Comparison of ENCODE assay signal across 9 cellular contexts in the genomic region with DNA sequence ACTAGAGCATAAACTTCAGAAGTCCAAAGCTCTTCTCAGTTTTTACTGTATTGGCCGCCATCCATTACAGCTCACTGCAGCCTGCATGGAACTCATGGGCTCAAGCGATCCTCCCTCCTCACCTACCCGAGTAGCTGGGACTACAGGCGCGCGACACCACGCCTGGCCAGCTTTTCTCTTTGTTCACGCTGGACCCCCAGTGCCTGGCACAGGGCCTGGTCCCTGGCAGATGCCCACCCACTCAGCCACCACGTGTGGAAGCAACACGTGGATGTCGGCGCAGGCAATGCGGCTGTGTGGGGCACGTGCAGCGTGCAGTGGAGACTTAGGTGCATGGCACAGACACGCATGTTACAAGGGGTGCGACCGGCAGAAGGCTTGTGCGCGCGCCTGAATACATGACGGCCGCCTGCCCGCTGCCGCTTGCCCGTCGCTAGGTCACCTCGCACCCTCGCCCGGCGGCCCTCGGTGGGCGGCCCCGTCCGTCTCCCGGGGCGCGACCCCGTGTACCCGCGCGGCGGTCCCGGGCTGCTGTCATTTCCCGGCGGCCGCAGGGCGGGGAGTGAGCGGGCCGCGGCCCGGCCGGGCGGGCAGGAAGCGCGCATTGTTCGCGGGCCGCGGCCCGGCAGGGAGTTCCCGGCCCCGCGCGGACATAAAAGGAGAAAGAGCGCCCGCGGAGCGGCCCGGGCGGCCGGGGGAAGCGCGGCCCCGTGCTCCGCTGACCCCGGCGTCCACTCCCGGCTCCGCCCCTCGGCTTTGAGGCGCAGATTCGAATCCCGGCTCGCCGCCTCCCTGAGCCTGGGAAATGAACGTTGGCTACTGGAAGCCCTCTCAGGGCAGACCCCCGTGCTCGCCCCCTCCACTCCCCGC. TPM values are rescaled to one million over a fixed set of nuclear protein-coding genes. Genes with fewer than 3 reads are reported as not detected.
DNase-seq lines count a peak whose midpoint lies in the region; ATAC-seq and TF ChIP-seq lines count a peak whose summit lies in the region.
"Had no signal": no experiment of that assay in that cellular context is flagged by ENCODE, and none has a peak within 500 bp of the region (broad histone marks: within the 10 kb centered on the region; RNA-seq: fewer than 3 reads in every experiment).

No MANE protein-coding gene starts in this region.

- no peak overlapping the region for H2BK120ac ChIP-seq in trophoblast cell (ENCODE audit: insufficient read depth, low read length, poor library complexity)

- no CpG with 5 or more reads among the region's 90 CpGs for WGBS in trophoblast cell (ENCODE audit: extremely low coverage, insufficient coverage, insufficient read length)

- H2BK12ac ChIP-seq in trophoblast cell (ENCODE audit: low read length), result no peak overlapping the region

- no peaks in the 10 kb centered on the region for H3K79me2 ChIP-seq in trophoblast cell (ENCODE audit: control insufficient read depth, insufficient read depth, low read length, poor library complexity)

- H3K18ac ChIP-seq in trophoblast cell (ENCODE audit: low read length), result no peak overlapping the region

- H3K4me1 Mint-ChIP-seq in activated T-helper 1 cell treated with anti-CD3 and anti-CD28 coated beads, Interleukin-12 subunit alpha, Interleukin-12 subunit beta, Interleukin-2, Interleukin-4 antibody, amounts not matched to agents 30 ng/mL and 10 ng/mL and 1 ng/mL, durations not matched to agents 14 hours and 24 hours and 36 hours (ENCODE audit: low read depth), result peaks cover 15% of the 10 kb centered on the region

- H3K27ac Mint-ChIP-seq in activated T-helper 1 cell treated with anti-CD3 and anti-CD28 coated beads, Interleukin-12 subunit alpha, Interleukin-12 subunit beta, Interleukin-2, Interleukin-4 antibody, amounts not matched to agents 30 ng/mL and 10 ng/mL and 1 ng/mL, durations not matched to agents 14 hours and 24 hours and 36 hours, result no peak overlapping the region

- H3K9ac ChIP-seq in trophoblast cell (ENCODE audit: low read length), result peak overlapping the region; percentile 34

- H3K4me1 ChIP-seq in trophoblast cell (ENCODE audit: control insufficient read depth in 1 of 2, insufficient read depth in 2 of 2, low read length in 2 of 2), result peaks cover 4 to 6% of the 10 kb centered on the region in 2 experiments

- H3K23ac ChIP-seq in trophoblast cell (ENCODE audit: low read length), result no peak overlapping the region

- no peaks in the 10 kb centered on the region for H3K9me3 ChIP-seq in trophoblast cell (ENCODE audit: insufficient read depth, low read depth, low read length)

- H3K4me3 Mint-ChIP-seq in activated T-helper 1 cell treated with anti-CD3 and anti-CD28 coated beads, Interleukin-12 subunit alpha, Interleukin-12 subunit beta, Interleukin-2, Interleukin-4 antibody, amounts not matched to agents 30 ng/mL and 10 ng/mL and 1 ng/mL, durations not matched to agents 14 hours and 24 hours and 36 hours, result peak overlapping the region; percentile 77

- H4K12ac ChIP-seq in trophoblast cell (ENCODE audit: low read depth, low read length), result no peak overlapping the region

- no peak overlapping the region for H2BK5ac ChIP-seq in trophoblast cell (ENCODE audit: low read depth, low read length, poor library complexity)

- H2AK5ac ChIP-seq in trophoblast cell (ENCODE audit: low read length), result no peak overlapping the region

- peak overlapping the region; percentile 57 for H4K8ac ChIP-seq in trophoblast cell (ENCODE audit: low read depth, low read length)

- H3K36me3 ChIP-seq in H7 (replicated peaks; ENCODE audit: control insufficient read depth, insufficient read depth, low read length) (no peaks in the 10 kb centered on the region), trophoblast cell (ENCODE audit: control insufficient read depth in 1 of 2, insufficient read depth in 2 of 2, low read length in 2 of 2) (no peaks in the 10 kb centered on the region)

- DNase-seq in AG04449 (ENCODE audit: low read depth, low spot score) (no peak), H7 (peak; percentile 86), Right ventricle myocardium superior (peak; percentile 80), trophoblast cell (peak; percentile 26 to 60)
- no peak for DNase-seq in activated T-helper 1 cell treated with anti-CD3 and anti-CD28 coated beads, Interleukin-12 subunit alpha, Interleukin-12 subunit beta, Interleukin-2, Interleukin-4 antibody, amounts not matched to agents 30 ng/mL and 10 ng/mL and 1 ng/mL, durations not matched to agents 14 hours and 24 hours and 36 hours (ENCODE audit: low spot score)
- no peak for DNase-seq in stimulated activated naive CD4-positive, alpha-beta T cell treated with Interleukin-2 at 50 U/mL for 16 hours (lab: John Stamatoyannopoulos, UW)

- H3K4me3 ChIP-seq in AG04449 (ENCODE audit: low read depth, low read length) (peak overlapping the region; percentile 51), H7 (ENCODE audit: insufficient read depth, low read depth, low read length) (peak overlapping the region; percentile 61), trophoblast cell (ENCODE audit: low read depth, low read length) (peak overlapping the region; percentile 66)

- POLR2A ChIA-PET in AG04449 (lab: Yijun Ruan, JAX), result no interaction called here

- H2AFZ ChIP-seq in trophoblast cell (ENCODE audit: insufficient read depth, low read length, poor library complexity), result peak overlapping the region; percentile 82

- peak overlapping the region; percentile 83 for H3K4me2 ChIP-seq in trophoblast cell (ENCODE audit: low read length)

- H3K27me3 Mint-ChIP-seq in activated T-helper 1 cell treated with anti-CD3 and anti-CD28 coated beads, Interleukin-12 subunit alpha, Interleukin-12 subunit beta, Interleukin-2, Interleukin-4 antibody, amounts not matched to agents 30 ng/mL and 10 ng/mL and 1 ng/mL, durations not matched to agents 14 hours and 24 hours and 36 hours (ENCODE audit: insufficient read depth), result peaks cover 37% of the 10 kb centered on the region

- no peak overlapping the region for H3K14ac ChIP-seq in trophoblast cell (ENCODE audit: low read length)

- ATAC-seq in Right ventricle myocardium superior (ENCODE audit: poor library complexity) (peak; percentile 70), HG03139 (IDR thresholded peaks at IDR 0.05; ENCODE audit: unreplicated experiment) (no peak), HG02938 (IDR thresholded peaks at IDR 0.05; ENCODE audit: unreplicated experiment) (no peak)

- H3K9me3 Mint-ChIP-seq in activated T-helper 1 cell treated with anti-CD3 and anti-CD28 coated beads, Interleukin-12 subunit alpha, Interleukin-12 subunit beta, Interleukin-2, Interleukin-4 antibody, amounts not matched to agents 30 ng/mL and 10 ng/mL and 1 ng/mL, durations not matched to agents 14 hours and 24 hours and 36 hours, result no peaks in the 10 kb centered on the region

- TF ChIP-seq CTCF in AG04449 (IDR thresholded peaks at IDR 0.05; ENCODE audit: insufficient read depth, low read length, missing control alignments), result no peak

- peak overlapping the region; percentile 5 for H4K91ac ChIP-seq in trophoblast cell (ENCODE audit: low read depth, low read length)

- no peaks in the 10 kb centered on the region for H3K36me3 Mint-ChIP-seq in activated T-helper 1 cell treated with anti-CD3 and anti-CD28 coated beads, Interleukin-12 subunit alpha, Interleukin-12 subunit beta, Interleukin-2, Interleukin-4 antibody, amounts not matched to agents 30 ng/mL and 10 ng/mL and 1 ng/mL, durations not matched to agents 14 hours and 24 hours and 36 hours (ENCODE audit: low read depth)

- intact Hi-C loops in activated T-helper 1 cell treated with anti-CD3 and anti-CD28 coated beads, Interleukin-12 subunit alpha, Interleukin-12 subunit beta, Interleukin-2, Interleukin-4 antibody, amounts not matched to agents 30 ng/mL and 10 ng/mL and 1 ng/mL, durations not matched to agents 14 hours and 24 hours and 36 hours (cut with micrococcal nuclease), result loop anchor here (1.0 kb wide), 1 partner anchor 461 kb away; no protein-coding TSS in a partner anchor
- intact Hi-C loops in Right ventricle myocardium superior (cut with DNase I), result no loop called here

- CTCF ChIA-PET in AG04449 (lab: Yijun Ruan, JAX), result interaction anchor here (0.7 to 20.5 kb wide), 12 partner anchors 8 to 250 kb away, joined by 3 to 831 read pairs (median 3); partner anchors contain the start of genes MORN5 and NDUFA8

- H3K27me3 ChIP-seq in H7 (ENCODE audit: control insufficient read depth, insufficient read depth, low read length), result peaks cover 3% of the 10 kb centered on the region; the same call in 1 of the 2 replicates
- H3K27me3 ChIP-seq in trophoblast cell (ENCODE audit: insufficient read depth, low read length), result peaks cover 4% of the 10 kb centered on the region

- no peak overlapping the region for H3K4ac ChIP-seq in trophoblast cell (ENCODE audit: low read depth, low read length)

- no peak overlapping the region for H3K27ac ChIP-seq in trophoblast cell (ENCODE audit: low read depth, low read length)
- H3K27ac ChIP-seq: epithelial cell of prostate had no signal

- peaks cover 2% of the 10 kb centered on the region for H3K79me1 ChIP-seq in trophoblast cell (ENCODE audit: low read length)

RNA-seq across cellular contexts. Expression of gene PTGS1, which starts 24.1 kb away (rescaled TPM):
- 0.69 and 1.1 TPM in 2 replicates for total RNA-seq in H7 (2014; rRNA removed; shearing (Covaris generic))
- total RNA-seq in activated T-helper 1 cell treated with anti-CD3 and anti-CD28 coated beads, Interleukin-12 subunit alpha, Interleukin-12 subunit beta, Interleukin-2, Interleukin-4 antibody, amounts not matched to agents 30 ng/mL and 10 ng/mL and 1 ng/mL, durations not matched to agents 14 hours and 24 hours and 36 hours, result 0.54 and 0.61 TPM in 2 replicates
- 4.0 TPM for total RNA-seq in Right ventricle myocardium superior
- polyA plus RNA-seq in trophoblast cell (2013), result 0.01 TPM in 1 of 2 replicates, not detected in the other

Comparison
In these comparisons a context has a peak if more than half of its experiments do, and no peak if none do; other contexts are left out.
1. DNase-seq: peak in H7 (single experiment), Right ventricle myocardium superior (single experiment) and trophoblast cell (2 of 2); none in AG04449 (single experiment), activated T-helper 1 cell treated with anti-CD3 and anti-CD28 coated beads, Interleukin-12 subunit alpha, Interleukin-12 subunit beta, Interleukin-2, Interleukin-4 antibody, amounts not matched to agents 30 ng/mL and 10 ng/mL and 1 ng/mL, durations not matched to agents 14 hours and 24 hours and 36 hours (single experiment) and stimulated activated naive CD4-positive, alpha-beta T cell treated with Interleukin-2 at 50 U/mL for 16 hours (single experiment).
2. Peak in every context shown above with its lines, with median percentiles within 50 percentile points of each other: H3K4me3 ChIP-seq.